In the genomic region with DNA sequence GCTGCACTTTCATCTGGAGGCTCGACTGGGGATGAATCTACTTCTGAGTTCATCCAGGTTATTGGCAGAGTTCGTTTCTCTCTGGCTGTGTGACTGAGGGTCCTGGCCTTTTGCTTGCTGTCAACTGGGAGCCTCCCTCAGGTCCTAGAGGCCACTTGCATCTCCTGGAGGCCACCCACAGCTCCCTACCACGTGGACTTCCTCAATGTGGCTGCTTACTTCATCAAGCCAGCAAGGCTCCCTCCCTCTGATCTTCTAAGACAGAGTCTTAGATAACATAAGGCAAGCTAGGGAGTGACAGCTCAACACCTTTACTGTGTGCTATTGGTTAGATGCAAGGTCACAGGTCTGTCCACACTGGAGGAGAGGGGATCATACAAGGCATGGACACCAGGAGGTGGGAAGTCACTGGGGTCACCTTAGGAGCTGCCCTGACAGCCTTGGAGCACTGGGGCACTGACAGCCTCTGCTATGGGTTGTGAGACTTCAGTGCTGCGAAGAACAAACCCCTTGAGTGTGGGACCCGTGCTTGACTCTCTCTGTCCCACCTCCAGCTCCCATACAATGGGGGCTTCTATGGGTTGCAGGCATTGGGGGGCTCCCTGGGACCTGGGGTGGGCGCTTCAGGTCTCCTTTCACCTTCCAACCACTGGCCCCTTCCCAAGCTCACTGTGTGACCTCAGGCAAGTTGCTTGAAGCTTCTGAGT, we compare ENCODE assay signal across 1 cellular context.
TF ChIP-seq lines count a peak whose summit lies in the region.

No MANE protein-coding gene starts in this region.

TF ChIP-seq in K562, 482 proteins besides CTCF, POLR2A, EP300 and RAD21 (continued from another document):
- TF ChIP-seq, protein P1, sequence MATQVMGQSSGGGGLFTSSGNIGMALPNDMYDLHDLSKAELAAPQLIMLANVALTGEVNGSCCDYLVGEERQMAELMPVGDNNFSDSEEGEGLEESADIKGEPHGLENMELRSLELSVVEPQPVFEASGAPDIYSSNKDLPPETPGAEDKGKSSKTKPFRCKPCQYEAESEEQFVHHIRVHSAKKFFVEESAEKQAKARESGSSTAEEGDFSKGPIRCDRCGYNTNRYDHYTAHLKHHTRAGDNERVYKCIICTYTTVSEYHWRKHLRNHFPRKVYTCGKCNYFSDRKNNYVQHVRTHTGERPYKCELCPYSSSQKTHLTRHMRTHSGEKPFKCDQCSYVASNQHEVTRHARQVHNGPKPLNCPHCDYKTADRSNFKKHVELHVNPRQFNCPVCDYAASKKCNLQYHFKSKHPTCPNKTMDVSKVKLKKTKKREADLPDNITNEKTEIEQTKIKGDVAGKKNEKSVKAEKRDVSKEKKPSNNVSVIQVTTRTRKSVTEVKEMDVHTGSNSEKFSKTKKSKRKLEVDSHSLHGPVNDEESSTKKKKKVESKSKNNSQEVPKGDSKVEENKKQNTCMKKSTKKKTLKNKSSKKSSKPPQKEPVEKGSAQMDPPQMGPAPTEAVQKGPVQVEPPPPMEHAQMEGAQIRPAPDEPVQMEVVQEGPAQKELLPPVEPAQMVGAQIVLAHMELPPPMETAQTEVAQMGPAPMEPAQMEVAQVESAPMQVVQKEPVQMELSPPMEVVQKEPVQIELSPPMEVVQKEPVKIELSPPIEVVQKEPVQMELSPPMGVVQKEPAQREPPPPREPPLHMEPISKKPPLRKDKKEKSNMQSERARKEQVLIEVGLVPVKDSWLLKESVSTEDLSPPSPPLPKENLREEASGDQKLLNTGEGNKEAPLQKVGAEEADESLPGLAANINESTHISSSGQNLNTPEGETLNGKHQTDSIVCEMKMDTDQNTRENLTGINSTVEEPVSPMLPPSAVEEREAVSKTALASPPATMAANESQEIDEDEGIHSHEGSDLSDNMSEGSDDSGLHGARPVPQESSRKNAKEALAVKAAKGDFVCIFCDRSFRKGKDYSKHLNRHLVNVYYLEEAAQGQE (CRISPR knock-in tag; IDR thresholded peaks at IDR 0.05; ENCODE audit: low read depth), result no peak
- 0 out of 2 replicates have a peak, but pooled peaks have one; percentile 24 for TF ChIP-seq BCOR (IDR thresholded peaks at IDR 0.05)
- TF ChIP-seq DNMT1 (IDR thresholded peaks at IDR 0.05), result no peak
- TF ChIP-seq ZEB2 (IDR thresholded peaks at IDR 0.05), result no peak
- 0 out of 2 replicates have a peak, but pooled peaks have one; percentile 11 for TF ChIP-seq TOE1 (IDR thresholded peaks at IDR 0.05; ENCODE audit: borderline replicate concordance)
- no peak for TF ChIP-seq TOE1 (CRISPR knock-in tag; IDR thresholded peaks at IDR 0.05; ENCODE audit: borderline replicate concordance, low read depth)
- TF ChIP-seq HDAC2 (IDR thresholded peaks at IDR 0.05), result no peak
- no peak for TF ChIP-seq FOXM1 (IDR thresholded peaks at IDR 0.05; ENCODE audit: low read depth)
- no peak for TF ChIP-seq FOXM1 (CRISPR knock-in tag; IDR thresholded peaks at IDR 0.05; ENCODE audit: low read depth)
- peak; percentile 29; the same call in 1 of the 2 replicates for TF ChIP-seq SPI1 (IDR thresholded peaks at IDR 0.05; ENCODE audit: borderline replicate concordance, low read depth, low read length)
- TF ChIP-seq SMARCB1 (IDR thresholded peaks at IDR 0.05; ENCODE audit: insufficient read length, low read depth), result no peak
- TF ChIP-seq, protein P2, sequence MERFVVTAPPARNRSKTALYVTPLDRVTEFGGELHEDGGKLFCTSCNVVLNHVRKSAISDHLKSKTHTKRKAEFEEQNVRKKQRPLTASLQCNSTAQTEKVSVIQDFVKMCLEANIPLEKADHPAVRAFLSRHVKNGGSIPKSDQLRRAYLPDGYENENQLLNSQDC (CRISPR knock-in tag; IDR thresholded peaks at IDR 0.05), result no peak
- TF ChIP-seq, protein P3, sequence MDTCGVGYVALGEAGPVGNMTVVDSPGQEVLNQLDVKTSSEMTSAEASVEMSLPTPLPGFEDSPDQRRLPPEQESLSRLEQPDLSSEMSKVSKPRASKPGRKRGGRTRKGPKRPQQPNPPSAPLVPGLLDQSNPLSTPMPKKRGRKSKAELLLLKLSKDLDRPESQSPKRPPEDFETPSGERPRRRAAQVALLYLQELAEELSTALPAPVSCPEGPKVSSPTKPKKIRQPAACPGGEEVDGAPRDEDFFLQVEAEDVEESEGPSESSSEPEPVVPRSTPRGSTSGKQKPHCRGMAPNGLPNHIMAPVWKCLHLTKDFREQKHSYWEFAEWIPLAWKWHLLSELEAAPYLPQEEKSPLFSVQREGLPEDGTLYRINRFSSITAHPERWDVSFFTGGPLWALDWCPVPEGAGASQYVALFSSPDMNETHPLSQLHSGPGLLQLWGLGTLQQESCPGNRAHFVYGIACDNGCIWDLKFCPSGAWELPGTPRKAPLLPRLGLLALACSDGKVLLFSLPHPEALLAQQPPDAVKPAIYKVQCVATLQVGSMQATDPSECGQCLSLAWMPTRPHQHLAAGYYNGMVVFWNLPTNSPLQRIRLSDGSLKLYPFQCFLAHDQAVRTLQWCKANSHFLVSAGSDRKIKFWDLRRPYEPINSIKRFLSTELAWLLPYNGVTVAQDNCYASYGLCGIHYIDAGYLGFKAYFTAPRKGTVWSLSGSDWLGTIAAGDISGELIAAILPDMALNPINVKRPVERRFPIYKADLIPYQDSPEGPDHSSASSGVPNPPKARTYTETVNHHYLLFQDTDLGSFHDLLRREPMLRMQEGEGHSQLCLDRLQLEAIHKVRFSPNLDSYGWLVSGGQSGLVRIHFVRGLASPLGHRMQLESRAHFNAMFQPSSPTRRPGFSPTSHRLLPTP (IDR thresholded peaks at IDR 0.05; ENCODE audit: borderline replicate concordance, extremely low read depth, insufficient read length), result no peak
- peak; percentile 88 for TF ChIP-seq L3MBTL2 (IDR thresholded peaks at IDR 0.05)
